14 cellular contexts compared by ENCODE assay signal in genomic region chr4:99790796-99791617, GRCh38. TPM values are rescaled to one million over a fixed set of nuclear protein-coding genes. Genes with fewer than 3 reads are reported as not detected.
DNase-seq lines count a peak whose midpoint lies in the region; ATAC-seq and TF ChIP-seq lines count a peak whose summit lies in the region.
"Had no signal": no experiment of that assay in that cellular context is flagged by ENCODE, and none has a peak within 500 bp of the region (broad histone marks: within the 10 kb centered on the region; RNA-seq: fewer than 3 reads in every experiment).

No MANE protein-coding gene starts in this region.

- intact Hi-C loops in left lung (cut with DNase I) = no loop called here

- H3K9me3 ChIP-seq in WERI-Rb-1 (ENCODE audit: severe bottlenecking) = peaks cover 9% of the 10 kb centered on the region
- peaks cover 0 to 2% of the 10 kb centered on the region in 2 donors for H3K9me3 ChIP-seq in left lung
- H3K9me3 ChIP-seq: BLaER1 treated with 17β-estradiol and CSF1 and Interleukin-3, amounts not matched to agents 10 nM and 100 nM had no signal

- no peaks in the 10 kb centered on the region for H3K4me1 ChIP-seq in left lung
- H3K4me1 ChIP-seq: BLaER1 treated with 17β-estradiol and CSF1 and Interleukin-3, amounts not matched to agents 10 nM and 100 nM had no signal

- TF ChIP-seq CTCF in WERI-Rb-1 (IDR thresholded peaks at IDR 0.05; ENCODE audit: low read depth, low read length) (peak; percentile 12; the same call in 1 of the 2 replicates), left lung (IDR thresholded peaks at IDR 0.05) (no peak)

- H3K36me3 ChIP-seq in WERI-Rb-1 (no peaks in the 10 kb centered on the region), left lung (no peaks in the 10 kb centered on the region)
- H3K36me3 ChIP-seq: BLaER1 treated with 17β-estradiol and CSF1 and Interleukin-3, amounts not matched to agents 10 nM and 100 nM had no signal

- ATAC-seq in left lung = peak; percentile 55
- ATAC-seq in GM18870 (IDR thresholded peaks at IDR 0.05; ENCODE audit: unreplicated experiment) = no peak
- ATAC-seq: stimulated activated memory B cell treated with anti-CD40 and anti-IgM and Interleukin-4, amounts not matched to agents 10 μg/mL and 1 μg/mL and 100 μg/mL, for 72 hours had no signal

- H3K4me3 ChIP-seq in WERI-Rb-1 (ENCODE audit: low read depth, low read length) = no peak overlapping the region
- no peak overlapping the region for H3K4me3 ChIP-seq in left lung
- H3K4me3 ChIP-seq: BLaER1 treated with 17β-estradiol and CSF1 and Interleukin-3, amounts not matched to agents 10 nM and 100 nM had no signal

- peak overlapping the region; percentile 72 for H3K27ac ChIP-seq in WERI-Rb-1
- no peak overlapping the region for H3K27ac ChIP-seq in left lung
- H3K27ac ChIP-seq: BLaER1 treated with 17β-estradiol and CSF1 and Interleukin-3, amounts not matched to agents 10 nM and 100 nM had no signal

- DNase-seq in HT1080 (ENCODE audit: low read depth) (peak; percentile 63), NCI-H2171 treated with DMSO at 0.1 percent for 48 hours (lab: John Stamatoyannopoulos, UW) (peak; percentile 86), WERI-Rb-1 (peak; percentile 90), left lung (no peak), NOMO-1 treated with DMSO at 0.1 percent for 48 hours (lab: John Stamatoyannopoulos, UW; ENCODE audit: unreplicated experiment) (no peak), midbrain (lab: John Stamatoyannopoulos, UW) (no peak), amygdala (lab: John Stamatoyannopoulos, UW) (no peak)
- DNase-seq: activated CD8-positive, alpha-beta memory T cell treated with anti-CD3 and anti-CD28 coated beads, Interleukin-2, amount 50 U/mL, for 48 hours; hippocampal formation; stimulated activated CD4-positive, alpha-beta T cell treated with anti-CD3 and anti-CD28 coated beads, Interleukin-2, amount 100 ng/mL, for 24 hours had no signal

- H3K27me3 ChIP-seq in WERI-Rb-1 (ENCODE audit: insufficient read depth, low read depth, severe bottlenecking) = no peaks in the 10 kb centered on the region
- no peaks in the 10 kb centered on the region for H3K27me3 ChIP-seq in left lung
- H3K27me3 ChIP-seq: BLaER1 treated with 17β-estradiol and CSF1 and Interleukin-3, amounts not matched to agents 10 nM and 100 nM had no signal

RNA-seq across cellular contexts. Expression of gene DAPP1, which starts 25.6 kb away (rescaled TPM):
- 0.20 TPM in 1 of 2 replicates, not detected in the other for total RNA-seq in HT1080 (2014; rRNA removed; shearing (Covaris generic))
- not detected in 2 replicates for polyA plus RNA-seq in HT1080 (2015; cell fraction: cytosol; rRNA removed)
- not detected in 2 replicates for polyA plus RNA-seq in HT1080 (2015; cell fraction: nucleus; rRNA removed)
- total RNA-seq in left lung = 10 to 100 TPM in 1 of 2 donors, 1 to 10 TPM in 1; 4.1 to 11.9 TPM
- total RNA-seq: osteocyte had no signal

Comparison
In these comparisons a context has a peak if more than half of its experiments do, and no peak if none do; other contexts are left out.
1. DNase-seq: peak in HT1080 (single experiment), NCI-H2171 treated with DMSO at 0.1 percent for 48 hours (single experiment) and WERI-Rb-1 (single experiment); none in left lung (0 of 2), NOMO-1 treated with DMSO at 0.1 percent for 48 hours (single experiment), midbrain (single experiment) and amygdala (0 of 56).